In the genomic region with DNA sequence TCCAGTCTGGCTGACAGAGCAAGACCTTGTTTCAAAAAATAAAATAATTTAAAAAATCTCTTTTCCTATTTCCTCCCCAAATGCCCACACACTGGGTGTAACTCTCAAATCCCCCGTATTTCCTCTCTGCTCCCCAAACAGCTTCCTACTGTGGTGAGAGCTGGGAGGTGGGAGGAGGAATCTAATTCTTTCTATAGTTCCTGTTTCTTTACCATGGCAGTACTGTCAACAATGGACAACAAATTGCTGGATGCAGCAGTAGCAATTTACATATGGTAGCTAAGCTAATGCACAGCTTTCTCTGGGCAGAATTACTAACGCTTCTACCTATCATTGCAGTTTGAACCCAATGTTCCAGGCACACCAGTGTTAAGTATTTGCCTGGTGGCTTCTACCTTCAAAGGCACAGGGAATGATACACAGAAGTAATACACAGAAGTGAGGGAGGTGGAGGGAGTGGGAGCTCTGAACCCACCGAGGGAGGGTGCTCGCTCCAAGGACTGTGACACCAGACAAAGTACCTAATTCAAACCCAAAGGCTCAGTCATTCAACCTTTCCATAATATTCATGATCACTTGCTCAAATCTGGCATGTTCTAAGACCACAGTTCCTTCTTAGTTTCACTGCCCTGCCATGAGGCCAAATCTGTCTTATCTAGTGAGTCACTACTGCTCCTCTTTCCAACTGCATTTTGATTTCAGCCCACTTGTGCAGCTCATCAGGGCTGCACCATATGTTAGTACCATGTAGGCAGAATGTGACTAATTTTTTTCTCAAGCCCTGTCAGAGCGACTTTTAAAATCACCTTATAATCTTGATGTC, we compare ENCODE assay signal across 8 cellular contexts. TPM values are rescaled to one million over a fixed set of nuclear protein-coding genes. Genes with fewer than 3 reads are reported as not detected.
DNase-seq lines count a peak whose midpoint lies in the region; ATAC-seq and TF ChIP-seq lines count a peak whose summit lies in the region.

No MANE protein-coding gene starts in this region.

- DNase-seq in GM06990 (ENCODE audit: extremely low read depth, insufficient read length): peak; percentile 38
- DNase-seq in SK-N-SH: no peak
- no peak for DNase-seq in natural killer cell
- no peak for DNase-seq in DMS114 treated with DMSO at 0.1 percent for 48 hours (lab: John Stamatoyannopoulos, UW; ENCODE audit: unreplicated experiment)
- DNase-seq in GM10266 (ENCODE audit: extremely low spot score): no peak
- no peak for DNase-seq in ureter (ENCODE audit: low spot score)

- H3K9me3 ChIP-seq in SK-N-SH: no peaks in the 10 kb centered on the region

- WGBS in SK-N-SH (ENCODE audit: low lambda C conversion rate): 79% methylated on average over 4 of the region's 5 CpGs

- no peaks in the 10 kb centered on the region for H3K9me2 ChIP-seq in SK-N-SH

- no peaks in the 10 kb centered on the region for H3K36me3 ChIP-seq in GM06990 (ENCODE audit: control insufficient read depth, insufficient read depth, low read length)
- H3K36me3 ChIP-seq in SK-N-SH (replicated peaks in 1 of 2; ENCODE audit: control insufficient read depth in 1 of 2, insufficient read depth in 2 of 2, low read length in 1 of 2): peaks cover 0 to 3% of the 10 kb centered on the region in 2 experiments

- H3K4me1 ChIP-seq in SK-N-SH (ENCODE audit: control insufficient read depth in 1 of 2, insufficient read depth in 2 of 2, low read depth in 1 of 2, low read length in 1 of 2): peaks cover 3 to 36% of the 10 kb centered on the region in 2 experiments; a peak in 3 of 4 replicates

- H3K4me3 ChIP-seq in GM06990 (replicated peaks; ENCODE audit: low read depth, low read length): no peak overlapping the region
- H3K4me3 ChIP-seq in SK-N-SH (ENCODE audit: low read depth in 2 of 2, low read length in 1 of 2): no peak overlapping the region

- POLR2A ChIA-PET in SK-N-SH (lab: Yijun Ruan, JAX): no interaction called here

- peak overlapping the region in 1 of 2 experiments; percentile 62; a peak in 3 of 4 replicates for H3K27ac ChIP-seq in SK-N-SH (ENCODE audit: low read depth in 2 of 2, low read length in 1 of 2)

- TF ChIP-seq CTCF in GM06990 (IDR thresholded peaks at IDR 0.05; ENCODE audit: insufficient read depth, low read length, poor library complexity, severe bottlenecking) (no peak), SK-N-SH (IDR thresholded peaks at IDR 0.05) (no peak), natural killer cell (IDR thresholded peaks at IDR 0.05) (no peak), GM10266 (IDR thresholded peaks at IDR 0.05; ENCODE audit: control insufficient read depth, insufficient read depth, low read depth, missing control alignments) (no peak)

- no peak overlapping the region; the same call in 1 of the 2 replicates for H3K4me2 ChIP-seq in SK-N-SH

- H4K20me1 ChIP-seq in SK-N-SH (ENCODE audit: insufficient read depth): peaks cover 87% of the 10 kb centered on the region

- H3K27me3 Mint-ChIP-seq in dendritic cell treated with granulocyte-macrophage colony-stimulating factor and Interleukin-4, amounts not matched to agents 40 ng/mL and 50 ng/mL, for 4 days: no peaks in the 10 kb centered on the region
- no peaks in the 10 kb centered on the region for H3K27me3 Mint-ChIP-seq in natural killer cell (ENCODE audit: low read depth in 2 of 2)

- peak overlapping the region; percentile 75 for H3K27ac Mint-ChIP-seq in dendritic cell treated with granulocyte-macrophage colony-stimulating factor and Interleukin-4, amounts not matched to agents 40 ng/mL and 50 ng/mL, for 4 days
- H3K27ac Mint-ChIP-seq in natural killer cell: peak overlapping the region; percentile 53 to 80

- H3K27me3 ChIP-seq in GM06990 (replicated peaks; ENCODE audit: control insufficient read depth, insufficient read depth, low read length) (no peaks in the 10 kb centered on the region), SK-N-SH (ENCODE audit: insufficient read depth) (no peaks in the 10 kb centered on the region)

- H3K9ac ChIP-seq in SK-N-SH: no peak overlapping the region

- H2AFZ ChIP-seq in SK-N-SH (ENCODE audit: low read depth): no peak overlapping the region

- ATAC-seq in HG02981 (IDR thresholded peaks at IDR 0.05; ENCODE audit: unreplicated experiment): peak; percentile 52
- ATAC-seq in natural killer cell: peak; percentile 32 to 56 (median 55)

- peak overlapping the region; percentile 50 for H3K4me3 Mint-ChIP-seq in dendritic cell treated with granulocyte-macrophage colony-stimulating factor and Interleukin-4, amounts not matched to agents 40 ng/mL and 50 ng/mL, for 4 days
- H3K4me3 Mint-ChIP-seq in natural killer cell: peak overlapping the region; percentile 65

- H3K4me1 Mint-ChIP-seq in dendritic cell treated with granulocyte-macrophage colony-stimulating factor and Interleukin-4, amounts not matched to agents 40 ng/mL and 50 ng/mL, for 4 days (ENCODE audit: low read depth): peaks cover 74% of the 10 kb centered on the region
- H3K4me1 Mint-ChIP-seq in natural killer cell: peaks cover 58 to 63% of the 10 kb centered on the region in 2 donors

- intact Hi-C loops in dendritic cell treated with granulocyte-macrophage colony-stimulating factor and Interleukin-4, amounts not matched to agents 40 ng/mL and 50 ng/mL, for 4 days (cut with micrococcal nuclease): loop anchor here (5.0 kb wide), 1 partner anchor 37 kb away; the partner anchor contains the start of gene CELF1
- intact Hi-C loops in natural killer cell (cut with micrococcal nuclease): loop anchor here (5.0 kb wide), 1 partner anchor 37 kb away; the partner anchor contains the start of gene CELF1

- peaks cover 23% of the 10 kb centered on the region for H3F3A ChIP-seq in SK-N-SH (replicated peaks; ENCODE audit: insufficient read depth)

- TF ChIP-seq EP300 in SK-N-SH (IDR thresholded peaks at IDR 0.05; ENCODE audit: borderline replicate concordance in 1 of 2, low read depth in 1 of 2, low read length in 1 of 2): no peak

- CTCF ChIA-PET in SK-N-SH (lab: Yijun Ruan, JAX): interaction anchor here (1.1 to 1.6 kb wide), 3 partner anchors 14 to 61 kb away, joined by 3 to 4 read pairs (median 4); no protein-coding TSS in a partner anchor

- peaks cover 26% of the 10 kb centered on the region for H3K36me3 Mint-ChIP-seq in dendritic cell treated with granulocyte-macrophage colony-stimulating factor and Interleukin-4, amounts not matched to agents 40 ng/mL and 50 ng/mL, for 4 days (ENCODE audit: low read depth)
- H3K36me3 Mint-ChIP-seq in natural killer cell: no peaks in the 10 kb centered on the region

- TF ChIP-seq RAD21 in SK-N-SH (IDR thresholded peaks at IDR 0.05; ENCODE audit: low read length): no peak

- peaks cover 100% of the 10 kb centered on the region for H3K79me2 ChIP-seq in SK-N-SH (ENCODE audit: insufficient read depth)

- no peaks in the 10 kb centered on the region for H3K9me3 Mint-ChIP-seq in dendritic cell treated with granulocyte-macrophage colony-stimulating factor and Interleukin-4, amounts not matched to agents 40 ng/mL and 50 ng/mL, for 4 days
- no peaks in the 10 kb centered on the region for H3K9me3 Mint-ChIP-seq in natural killer cell

TF ChIP-seq in SK-N-SH, 30 proteins besides CTCF, POLR2A, EP300 and RAD21 (continues in another document):
- TF ChIP-seq, protein P1, sequence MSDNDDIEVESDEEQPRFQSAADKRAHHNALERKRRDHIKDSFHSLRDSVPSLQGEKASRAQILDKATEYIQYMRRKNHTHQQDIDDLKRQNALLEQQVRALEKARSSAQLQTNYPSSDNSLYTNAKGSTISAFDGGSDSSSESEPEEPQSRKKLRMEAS (IDR thresholded peaks at IDR 0.05; ENCODE audit: low read depth): peak; percentile 65; the same call in 1 of the 2 replicates
- TF ChIP-seq, protein P2, sequence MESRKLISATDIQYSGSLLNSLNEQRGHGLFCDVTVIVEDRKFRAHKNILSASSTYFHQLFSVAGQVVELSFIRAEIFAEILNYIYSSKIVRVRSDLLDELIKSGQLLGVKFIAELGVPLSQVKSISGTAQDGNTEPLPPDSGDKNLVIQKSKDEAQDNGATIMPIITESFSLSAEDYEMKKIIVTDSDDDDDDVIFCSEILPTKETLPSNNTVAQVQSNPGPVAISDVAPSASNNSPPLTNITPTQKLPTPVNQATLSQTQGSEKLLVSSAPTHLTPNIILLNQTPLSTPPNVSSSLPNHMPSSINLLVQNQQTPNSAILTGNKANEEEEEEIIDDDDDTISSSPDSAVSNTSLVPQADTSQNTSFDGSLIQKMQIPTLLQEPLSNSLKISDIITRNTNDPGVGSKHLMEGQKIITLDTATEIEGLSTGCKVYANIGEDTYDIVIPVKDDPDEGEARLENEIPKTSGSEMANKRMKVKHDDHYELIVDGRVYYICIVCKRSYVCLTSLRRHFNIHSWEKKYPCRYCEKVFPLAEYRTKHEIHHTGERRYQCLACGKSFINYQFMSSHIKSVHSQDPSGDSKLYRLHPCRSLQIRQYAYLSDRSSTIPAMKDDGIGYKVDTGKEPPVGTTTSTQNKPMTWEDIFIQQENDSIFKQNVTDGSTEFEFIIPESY (IDR thresholded peaks at IDR 0.05; ENCODE audit: borderline replicate concordance, low read depth): no peak
- no peak for TF ChIP-seq NFIC (IDR thresholded peaks at IDR 0.05; ENCODE audit: borderline replicate concordance)
- no peak for TF ChIP-seq GABPA (IDR thresholded peaks at IDR 0.05; ENCODE audit: low read depth)
- peak; percentile 63; the same call in 1 of the 2 replicates for TF ChIP-seq FOSL2 (IDR thresholded peaks at IDR 0.05; ENCODE audit: borderline replicate concordance, low read depth)
- TF ChIP-seq SIN3A (IDR thresholded peaks at IDR 0.05; ENCODE audit: borderline replicate concordance, low read depth, low read length): no peak; the same call in 1 of the 2 replicates
- peak; percentile 63 for TF ChIP-seq TCF12 (IDR thresholded peaks at IDR 0.05)
- no peak for TF ChIP-seq RXRA (IDR thresholded peaks at IDR 0.05; ENCODE audit: borderline replicate concordance, low read depth)
- TF ChIP-seq GATA2 (CRISPR knock-in tag; IDR thresholded peaks at IDR 0.05): no peak
- peak; percentile 35; the same call in 1 of the 2 replicates for TF ChIP-seq JUND (IDR thresholded peaks at IDR 0.05)

RNA-seq across cellular contexts. Expression of gene CELF1, which starts 37.9 kb away (rescaled TPM):
- polyA plus RNA-seq in SK-N-SH (2012; rRNA removed): 47.5 and 69.3 TPM in 2 replicates
- polyA plus RNA-seq in SK-N-SH (2012; cell fraction: cytosol; rRNA removed): 39.9 and 45.4 TPM in 2 replicates
- polyA plus RNA-seq in SK-N-SH (2012; cell fraction: nucleus; rRNA removed): 95.8 and 146 TPM in 2 replicates
- total RNA-seq in natural killer cell (100 to 1,000 TPM; 128 to 168 (median 162) TPM), ureter (149 TPM)

RNA-seq across cellular contexts. Expression of gene PTPMT1, which starts 50.4 kb away (rescaled TPM):
- 64.4 and 69.0 TPM in 2 replicates for polyA plus RNA-seq in SK-N-SH (2012; rRNA removed)
- 58.8 and 68.7 TPM in 2 replicates for polyA plus RNA-seq in SK-N-SH (2012; cell fraction: cytosol; rRNA removed)
- 29.0 and 31.1 TPM in 2 replicates for polyA plus RNA-seq in SK-N-SH (2012; cell fraction: nucleus; rRNA removed)
- total RNA-seq in natural killer cell (10 to 100 TPM; 19.4 to 28.6 (median 20.4) TPM), ureter (26.8 TPM)
